8 cellular contexts compared by ENCODE assay signal in genomic region chr15:75683646-75684312, GRCh38. TPM values are rescaled to one million over a fixed set of nuclear protein-coding genes. Genes with fewer than 3 reads are reported as not detected.
DNase-seq lines count a peak whose midpoint lies in the region; ATAC-seq, FAIRE-seq and TF ChIP-seq lines count a peak whose summit lies in the region.
"Not testable (repeated sequence)": the region's sequence is repeated elsewhere in the genome, so short reads cannot be mapped to it uniquely, and the experiment has no call there.

No MANE protein-coding gene starts in this region.

- POLR2A ChIA-PET in RWPE1 (lab: Yijun Ruan, JAX; ENCODE audit: low non-redundant PET) = not testable (repeated sequence)

- DNase-seq in MG63 = peak; percentile 54
- peak; percentile 72 for DNase-seq in RWPE1 (ENCODE audit: low spot score)
- peak; percentile 11 for DNase-seq in activated CD8-positive, alpha-beta memory T cell treated with anti-CD3 and anti-CD28 coated beads, Interleukin-2, amount 50 U/mL, for 1 hour (ENCODE audit: extremely low read depth)
- DNase-seq in colonic mucosa = peak; percentile 59
- peak; percentile 85 for DNase-seq in kidney
- peak; percentile 36 to 64 for DNase-seq in stimulated activated CD4-positive, alpha-beta T cell treated with anti-CD3 and anti-CD28 coated beads, Interleukin-12 subunit alpha, Interleukin-12 subunit beta, amount 100 ng/mL, for 24 hours (ENCODE audit: low read depth in 2 of 2)
- DNase-seq in aorta = peak in 1 of 2 donors; percentile 88

- CTCF ChIA-PET in RWPE1 (lab: Yijun Ruan, JAX) = interaction anchor here (0.6 to 2.4 kb wide), 10 partner anchors 13 to 1254 kb away, joined by 3 to 18 read pairs (median 4); partner anchors contain the start of genes IMP3 and SNX33

- not testable (repeated sequence) for FAIRE-seq in kidney (lab: Jason Lieb, UNC)

- WGBS in aorta, 2 donors = 25 to 38% methylated on average over 14 of the region's 14 CpGs

- H3K9ac ChIP-seq in colonic mucosa (ENCODE audit: low read depth in 2 of 2, low read length in 2 of 2); kidney (ENCODE audit: low read length in 2 of 2): not testable (repeated sequence)

- H3K36me3 ChIP-seq in MG63 (peaks cover 12% of the 10 kb centered on the region), aorta (ENCODE audit: control insufficient read depth in 1 of 2, insufficient read depth in 2 of 2, low read length in 1 of 2) (peaks cover 0 to 14% of the 10 kb centered on the region in 2 donors)
- H3K36me3 ChIP-seq in colonic mucosa; kidney (ENCODE audit: control insufficient read depth in 1 of 2, insufficient read depth in 2 of 2, low read length in 2 of 2): not testable (repeated sequence)

- not testable (repeated sequence) for H3K27me3 ChIP-seq in MG63; colonic mucosa; aorta (ENCODE audit: control insufficient read depth in 1 of 2, insufficient read depth in 2 of 2, low read length in 1 of 2)

- TF ChIP-seq CTCF in GM12875 (IDR thresholded peaks at IDR 0.05; ENCODE audit: borderline replicate concordance, insufficient read depth, low read depth, low read length) (peak; percentile 85), RWPE1 (conservative IDR thresholded peaks at IDR 0.05; ENCODE audit: low read depth) (peak; percentile 92), colonic mucosa (IDR thresholded peaks at IDR 0.05) (peak; percentile 70), kidney (IDR thresholded peaks at IDR 0.05; ENCODE audit: borderline replicate concordance, extremely low read depth, insufficient read depth) (peak; percentile 77)

- H3K4me3 ChIP-seq in GM12875 (ENCODE audit: low read depth, low read length); MG63; colonic mucosa; kidney (ENCODE audit: low read length in 2 of 2); aorta (ENCODE audit: low read length in 2 of 2): not testable (repeated sequence)

- peak; percentile 73 for ATAC-seq in aorta (ENCODE audit: low FRiP score)

- H3K27ac ChIP-seq in RWPE1 = peak overlapping the region; percentile 53
- H3K27ac ChIP-seq in colonic mucosa; kidney (ENCODE audit: low read depth in 2 of 2, low read length in 2 of 2): not testable (repeated sequence)
- peak overlapping the region in 1 of 2 donors; percentile 4 for H3K27ac ChIP-seq in aorta (ENCODE audit: low read depth in 1 of 2, low read length in 2 of 2)

- not testable (repeated sequence) for H3K9me3 ChIP-seq in MG63; colonic mucosa; kidney (ENCODE audit: control insufficient read depth in 1 of 2, low read length in 2 of 2); aorta (ENCODE audit: control insufficient read depth, low read length)

- not testable (repeated sequence) for H3K4me1 ChIP-seq in colonic mucosa; kidney (ENCODE audit: control insufficient read depth in 1 of 2, insufficient read depth in 1 of 2, low read depth in 1 of 2, low read length in 2 of 2); aorta (ENCODE audit: control insufficient read depth in 1 of 2, insufficient read depth in 2 of 2, low read length in 2 of 2)

- intact Hi-C loops in colonic mucosa (cut with DNase I) = loop anchor here (5.0 to 10.0 kb wide), 2 partner anchors 51 to 316 kb away; partner anchors contain the start of gene MAN2C1
- intact Hi-C loops in kidney (cut with DNase I) = not testable (repeated sequence)
- intact Hi-C loops in aorta (cut with DNase I) = loop anchor here (5.0 kb wide), 3 partner anchors 46 to 119 kb away; no protein-coding TSS in a partner anchor

RNA-seq across cellular contexts. Expression of gene CSPG4, which starts 28.9 kb away (rescaled TPM):
- total RNA-seq in MG63 (2014; rRNA removed; shearing (Covaris generic); ENCODE audit: low replicate concordance) = 13.4 and 19.6 TPM in 2 replicates
- total RNA-seq in colonic mucosa = 10 to 100 TPM in 1 of 2 donors, 1 to 10 TPM in 1; 2.1 to 12.7 TPM
- total RNA-seq in kidney = 30.7 TPM
- polyA plus RNA-seq in kidney (ENCODE audit: insufficient read depth, low read depth, low replicate concordance) = 4.4 TPM
- 100 to 1,000 TPM in 1 of 2 donors, 10 to 100 TPM in 1; 86.8 to 160 TPM for total RNA-seq in aorta
- 10 to 100 TPM; 10.6 to 45.1 TPM for polyA plus RNA-seq in aorta

RNA-seq across cellular contexts. Expression of gene SNX33, which starts 36.1 kb away (rescaled TPM):
- 13.4 and 20.8 TPM in 2 replicates for total RNA-seq in MG63 (2014; rRNA removed; shearing (Covaris generic); ENCODE audit: low replicate concordance)
- total RNA-seq in colonic mucosa (10 to 100 TPM; 26.2 to 28.1 TPM), kidney (20.2 TPM), aorta (10 to 100 TPM; 30.9 to 59.5 TPM)
- polyA plus RNA-seq in kidney (ENCODE audit: insufficient read depth, low read depth, low replicate concordance) (14.2 TPM), aorta (10 to 100 TPM in 1 of 2 donors, 1 to 10 TPM in 1; 6.3 to 26.7 TPM)

RNA-seq across cellular contexts. Expression of gene IMP3, which starts 43.8 kb away (rescaled TPM):
- total RNA-seq in MG63 (2014; rRNA removed; shearing (Covaris generic); ENCODE audit: low replicate concordance) = 122 and 150 TPM in 2 replicates
- total RNA-seq in colonic mucosa (10 to 100 TPM; 55.3 to 94.6 TPM), kidney (52.0 TPM), aorta (10 to 100 TPM; 35.2 to 46.1 TPM)
- polyA plus RNA-seq in kidney (ENCODE audit: insufficient read depth, low read depth, low replicate concordance) (95.0 TPM), aorta (10 to 100 TPM; 38.7 to 47.0 TPM)

RNA-seq across cellular contexts. Expression of gene SNUPN, which starts 58.3 kb away (rescaled TPM):
- 42.5 and 58.5 TPM in 2 replicates for total RNA-seq in MG63 (2014; rRNA removed; shearing (Covaris generic); ENCODE audit: low replicate concordance)
- 10 to 100 TPM; 19.1 to 20.7 TPM for total RNA-seq in colonic mucosa
- 24.1 TPM for total RNA-seq in kidney
- 37.4 TPM for polyA plus RNA-seq in kidney (ENCODE audit: insufficient read depth, low read depth, low replicate concordance)
- 10 to 100 TPM; 16.3 to 20.9 TPM for total RNA-seq in aorta
- polyA plus RNA-seq in aorta = 10 to 100 TPM; 17.9 to 18.7 TPM
